ENCODE assay signal across 17 cellular contexts in the genomic region with DNA sequence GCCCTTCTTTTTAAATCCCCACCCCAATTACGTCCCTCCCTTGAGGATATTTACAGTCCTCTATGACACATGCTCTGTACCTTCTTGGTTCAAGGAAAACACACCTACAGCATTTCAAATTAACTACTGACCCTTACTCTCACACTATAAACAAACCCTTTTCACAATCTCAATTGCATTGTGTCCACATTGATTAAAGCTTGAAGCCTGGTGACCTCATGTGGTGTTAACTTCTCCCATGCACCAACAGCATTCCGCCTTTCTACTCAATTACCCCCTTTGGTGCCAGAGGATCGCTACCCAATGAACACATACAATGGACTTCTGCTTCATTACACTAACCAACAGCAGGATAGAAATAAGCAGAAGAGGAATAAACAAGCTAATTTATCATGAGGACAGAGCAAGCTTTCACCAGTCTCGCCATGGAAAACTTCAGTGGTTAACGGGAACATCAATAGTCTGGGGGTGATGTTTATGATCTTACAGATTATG. TPM values are rescaled to one million over a fixed set of nuclear protein-coding genes. Genes with fewer than 3 reads are reported as not detected.
A peak's percentile ranks its signal among the peaks of the same experiment; 100 is the strongest.
DNase-seq lines count a peak whose midpoint lies in the region; ATAC-seq, FAIRE-seq and TF ChIP-seq lines count a peak whose summit lies in the region.
"Had no signal": no experiment of that assay in that cellular context is flagged by ENCODE, and none has a peak within 500 bp of the region (broad histone marks: within the 10 kb centered on the region; RNA-seq: fewer than 3 reads in every experiment).

No MANE protein-coding gene starts in this region.

- H3K27ac Mint-ChIP-seq in GM23338 (no peak overlapping the region), endodermal cell (no peak overlapping the region)
- no peak overlapping the region for H3K27ac Mint-ChIP-seq in activated T-helper 17 cell treated with anti-CD3 and anti-CD28 coated beads, Interleukin-2, amount 50 U/mL, for 72 hours
- H3K27ac Mint-ChIP-seq: activated CD4-positive, alpha-beta T cell treated with anti-CD3 and anti-CD28 coated beads, Interleukin-2, amount 10 ng/mL, durations not matched to agents 7 days and 5 days; activated T-cell treated with anti-CD3 and anti-CD28 coated beads, Interleukin-2, amount 50 U/mL, for 72 hours had no signal

- no peaks in the 10 kb centered on the region for H3K79me2 ChIP-seq in GM23338 (replicated peaks; ENCODE audit: insufficient read depth)

- H3K4me3 ChIP-seq in GM23338 = no peak overlapping the region
- H3K4me3 ChIP-seq in endodermal cell (ENCODE audit: low read length) = peak overlapping the region; percentile 62
- no peak overlapping the region for H3K4me3 ChIP-seq in pancreas
- no peak overlapping the region for H3K4me3 ChIP-seq in thyroid gland (replicated peaks in 1 of 3)
- H3K4me3 ChIP-seq: GM23248, PC-9, vagina had no signal

- H3K36me3 ChIP-seq in GM23338 (ENCODE audit: insufficient read depth) (no peaks in the 10 kb centered on the region), endodermal cell (ENCODE audit: control insufficient read depth, insufficient read depth, low read length) (no peaks in the 10 kb centered on the region), pancreas (no peaks in the 10 kb centered on the region), thyroid gland (no peaks in the 10 kb centered on the region)
- H3K36me3 ChIP-seq: vagina had no signal

- no peak overlapping the region for H3K4me2 ChIP-seq in GM23338
- H3K4me2 ChIP-seq: PC-9 had no signal

- intact Hi-C loops in pancreas (cut with DNase I) = no loop called here
- intact Hi-C loops in thyroid gland (cut with DNase I) = no loop called here

- no peaks in the 10 kb centered on the region for H3K9me2 ChIP-seq in GM23338 (ENCODE audit: insufficient read depth)

- no peak for TF ChIP-seq CTCF in GM23338 (conservative IDR thresholded peaks at IDR 0.05; ENCODE audit: low read depth in 2 of 2)
- TF ChIP-seq CTCF in endodermal cell (conservative IDR thresholded peaks at IDR 0.05) = no peak
- TF ChIP-seq CTCF in pancreas (IDR thresholded peaks at IDR 0.05) = no peak
- TF ChIP-seq CTCF in thyroid gland (IDR thresholded peaks at IDR 0.05) = no peak

- H3K9me3 ChIP-seq in endodermal cell (ENCODE audit: control insufficient read depth, low read length) (no peaks in the 10 kb centered on the region), pancreas (no peaks in the 10 kb centered on the region), thyroid gland (no peaks in the 10 kb centered on the region)
- H3K9me3 ChIP-seq: vagina had no signal

- FAIRE-seq in pancreas (lab: Jason Lieb, UNC) = no peak
- FAIRE-seq: colon, small intestine had no signal

- ATAC-seq in GM23338 (peak; percentile 48; the same call in 2 of the 3 replicates), pancreas (peak; percentile 49 to 75 (median 60))
- no peak for ATAC-seq in activated T-helper 17 cell treated with anti-CD3 and anti-CD28 coated beads, Interleukin-2, amount 50 U/mL, for 72 hours (replicated peaks)
- ATAC-seq: activated T-cell treated with anti-CD3 and anti-CD28 coated beads, Interleukin-2, amount 50 U/mL, for 72 hours had no signal

- no peak for DNase-seq in GM23338 (ENCODE audit: low spot score)
- peak; percentile 51 for DNase-seq in NCI-H2227 (lab: John Stamatoyannopoulos, UW; ENCODE audit: unreplicated experiment)
- DNase-seq in endodermal cell = no peak
- DNase-seq in pancreas = no peak
- DNase-seq in thyroid gland = no peak
- no peak for DNase-seq in DMS114 treated with DMSO at 0.1 percent for 48 hours (lab: John Stamatoyannopoulos, UW; ENCODE audit: unreplicated experiment)
- DNase-seq in GDM1 (lab: John Stamatoyannopoulos, UW) = no peak
- DNase-seq: activated CD4-positive, alpha-beta T cell treated with anti-CD3 and anti-CD28 coated beads, Interleukin-2, amount 10 ng/mL, durations not matched to agents 7 days and 5 days; activated T-cell treated with anti-CD3 and anti-CD28 coated beads, Interleukin-2, amount 50 U/mL, for 72 hours; GM23248; NCI-H345; small intestine; stimulated activated naive CD4-positive, alpha-beta T cell treated with Interleukin-2 at 50 U/mL for 16 hours had no signal

- TF ChIP-seq POLR2A in thyroid gland (IDR thresholded peaks at IDR 0.05) = no peak

- H3K4me1 ChIP-seq in GM23338 (ENCODE audit: insufficient read depth) (peaks cover 5% of the 10 kb centered on the region; the same call in 1 of the 2 replicates), endodermal cell (ENCODE audit: control insufficient read depth, insufficient read depth, low read length) (peaks cover 32% of the 10 kb centered on the region), pancreas (peaks cover 24 to 50% (median 31%) of the 10 kb centered on the region in 3 donors), thyroid gland (peaks cover 7 to 15% of the 10 kb centered on the region in 2 donors)

- H3F3A ChIP-seq in GM23338 (replicated peaks; ENCODE audit: low read depth) = no peaks in the 10 kb centered on the region

- no peaks in the 10 kb centered on the region for H3K36me3 Mint-ChIP-seq in GM23338 (ENCODE audit: low read depth)
- H3K36me3 Mint-ChIP-seq in endodermal cell (ENCODE audit: low read depth) = peaks cover 3% of the 10 kb centered on the region
- no peaks in the 10 kb centered on the region for H3K36me3 Mint-ChIP-seq in activated T-helper 17 cell treated with anti-CD3 and anti-CD28 coated beads, Interleukin-2, amount 50 U/mL, for 72 hours (ENCODE audit: low read depth)

- WGBS in endodermal cell (ENCODE audit: insufficient coverage in 1 of 2, insufficient read length in 1 of 2), 2 experiments = 36 to 75% methylated on average over 1 to 5 of the region's 5 CpGs
- 77 to 80% methylated on average over 5 of the region's 5 CpGs for WGBS in pancreas, 2 donors
- 95% methylated on average over 5 of the region's 5 CpGs for WGBS in thyroid gland, 2 donors

- H3K9ac ChIP-seq in endodermal cell (ENCODE audit: extremely low read depth, low read length, poor library complexity, severe bottlenecking) = no peak overlapping the region
- H3K9ac ChIP-seq: GM23248 had no signal

- no peak overlapping the region for H2AFZ ChIP-seq in GM23338
- H2AFZ ChIP-seq: GM23248, PC-9 had no signal

- H3K27me3 Mint-ChIP-seq in GM23338 (ENCODE audit: insufficient read depth, low read depth, poor library complexity) (peaks cover 6% of the 10 kb centered on the region), endodermal cell (ENCODE audit: insufficient read depth) (peaks cover 6% of the 10 kb centered on the region)
- no peaks in the 10 kb centered on the region for H3K27me3 Mint-ChIP-seq in activated T-helper 17 cell treated with anti-CD3 and anti-CD28 coated beads, Interleukin-2, amount 50 U/mL, for 72 hours

- H3K9me3 Mint-ChIP-seq in GM23338 (no peaks in the 10 kb centered on the region), endodermal cell (no peaks in the 10 kb centered on the region)
- no peaks in the 10 kb centered on the region for H3K9me3 Mint-ChIP-seq in activated T-helper 17 cell treated with anti-CD3 and anti-CD28 coated beads, Interleukin-2, amount 50 U/mL, for 72 hours
- H3K9me3 Mint-ChIP-seq: activated CD4-positive, alpha-beta T cell treated with anti-CD3 and anti-CD28 coated beads, Interleukin-2, amount 10 ng/mL, durations not matched to agents 7 days and 5 days; activated T-cell treated with anti-CD3 and anti-CD28 coated beads, Interleukin-2, amount 50 U/mL, for 72 hours had no signal

- peaks cover 3% of the 10 kb centered on the region; the same call in 2 of the 3 replicates for H3K4me1 Mint-ChIP-seq in GM23338
- H3K4me1 Mint-ChIP-seq in endodermal cell = peaks cover 31% of the 10 kb centered on the region
- no peaks in the 10 kb centered on the region for H3K4me1 Mint-ChIP-seq in activated T-helper 17 cell treated with anti-CD3 and anti-CD28 coated beads, Interleukin-2, amount 50 U/mL, for 72 hours
- H3K4me1 Mint-ChIP-seq: activated CD4-positive, alpha-beta T cell treated with anti-CD3 and anti-CD28 coated beads, Interleukin-2, amount 10 ng/mL, durations not matched to agents 7 days and 5 days had no signal

- H3K27ac ChIP-seq in GM23338 (ENCODE audit: low read depth) = no peak overlapping the region
- peak overlapping the region; percentile 87 for H3K27ac ChIP-seq in endodermal cell (ENCODE audit: low read depth, low read length)
- H3K27ac ChIP-seq in pancreas = peak overlapping the region in 1 of 4 donors; percentile 31
- no peak overlapping the region for H3K27ac ChIP-seq in thyroid gland
- H3K27ac ChIP-seq: GM23248, PC-9, vagina had no signal

- H3K27me3 ChIP-seq in GM23338 (ENCODE audit: insufficient read depth) (no peaks in the 10 kb centered on the region), endodermal cell (ENCODE audit: control insufficient read depth, insufficient read depth, low read length, poor library complexity, severe bottlenecking) (no peaks in the 10 kb centered on the region), pancreas (no peaks in the 10 kb centered on the region), thyroid gland (no peaks in the 10 kb centered on the region)
- H3K27me3 ChIP-seq: vagina had no signal

- no peak overlapping the region for H3K4me3 Mint-ChIP-seq in GM23338
- H3K4me3 Mint-ChIP-seq in endodermal cell = no peak overlapping the region
- no peak overlapping the region for H3K4me3 Mint-ChIP-seq in activated T-helper 17 cell treated with anti-CD3 and anti-CD28 coated beads, Interleukin-2, amount 50 U/mL, for 72 hours
- H3K4me3 Mint-ChIP-seq: activated CD4-positive, alpha-beta T cell treated with anti-CD3 and anti-CD28 coated beads, Interleukin-2, amount 10 ng/mL, durations not matched to agents 7 days and 5 days; activated T-cell treated with anti-CD3 and anti-CD28 coated beads, Interleukin-2, amount 50 U/mL, for 72 hours had no signal

- no peaks in the 10 kb centered on the region for H4K20me1 ChIP-seq in GM23338 (replicated peaks; ENCODE audit: insufficient read depth)

TF ChIP-seq in GM23338, 12 proteins besides CTCF, POLR2A, EP300 and RAD21 (continues in another document):
- TF ChIP-seq CREB1 (CRISPR knock-in tag; IDR thresholded peaks at IDR 0.05; ENCODE audit: low read depth) (no peak), STAT1 (IDR thresholded peaks at IDR 0.05; ENCODE audit: unreplicated experiment) (no peak)

RNA-seq across cellular contexts. Expression of a gene that starts 15.2 kb away (rescaled TPM):
- 1.2 and 2.7 TPM in 2 replicates for total RNA-seq in GM23338 (2014; rRNA removed; shearing (Covaris generic))
- polyA plus RNA-seq in GM23338 (2016; fragmentation: Nextera tagmentation; extraction: Ambion mirVana) (0.73 and 0.87 TPM in 2 replicates), pancreas (10 to 100 TPM; 32.5 to 42.5 TPM)
- total RNA-seq in endodermal cell (100 to 1,000 TPM in 1 of 2 donors, 10 to 100 TPM in 1; 90.8 to 115 TPM), pancreas (100 to 1,000 TPM in 1 of 6 donors, 10 to 100 TPM in 5; 58.3 to 121 (median 77.8) TPM), thyroid gland (10 to 100 TPM; 20.0 to 52.7 (median 46.7) TPM)
- 341 TPM for polyA plus RNA-seq in endodermal cell (2013, experiment 1 of 2)
- 322 TPM for polyA plus RNA-seq in endodermal cell (2013, experiment 2 of 2)
- under 1 TPM in 1 of 2 donors, not detected in 1; 0.11 TPM for total RNA-seq in activated T-helper 17 cell treated with anti-CD3 and anti-CD28 coated beads, Interleukin-2, amount 50 U/mL, for 72 hours
- total RNA-seq: activated CD4-positive, alpha-beta T cell treated with anti-CD3 and anti-CD28 coated beads, Interleukin-2, amount 10 ng/mL, durations not matched to agents 7 days and 5 days; activated T-cell treated with anti-CD3 and anti-CD28 coated beads, Interleukin-2, amount 50 U/mL, for 72 hours had no signal
